In genomic region chr22:36334081-36334831, GRCh38 we compare ENCODE assay signal across 1 cellular context.
TF ChIP-seq lines count a peak whose summit lies in the region.

No MANE protein-coding gene starts in this region.

TF ChIP-seq in HepG2, 621 proteins besides CTCF, POLR2A, EP300 and RAD21:
- TF ChIP-seq ZNF687 (CRISPR knock-in tag; IDR thresholded peaks at IDR 0.05) (peak; percentile 13; the same call in 1 of the 2 replicates), PCBP2 (optimal IDR thresholded peaks at IDR 0.05; ENCODE audit: low read depth, low read length, poor library complexity, severe bottlenecking) (no peak), AGO2 (optimal IDR thresholded peaks at IDR 0.05; ENCODE audit: low read depth, low read length) (peak; percentile 32)
TF ChIP-seq in HepG2: peak in this region for 2.
